16 cellular contexts compared by ENCODE assay signal in the genomic region with DNA sequence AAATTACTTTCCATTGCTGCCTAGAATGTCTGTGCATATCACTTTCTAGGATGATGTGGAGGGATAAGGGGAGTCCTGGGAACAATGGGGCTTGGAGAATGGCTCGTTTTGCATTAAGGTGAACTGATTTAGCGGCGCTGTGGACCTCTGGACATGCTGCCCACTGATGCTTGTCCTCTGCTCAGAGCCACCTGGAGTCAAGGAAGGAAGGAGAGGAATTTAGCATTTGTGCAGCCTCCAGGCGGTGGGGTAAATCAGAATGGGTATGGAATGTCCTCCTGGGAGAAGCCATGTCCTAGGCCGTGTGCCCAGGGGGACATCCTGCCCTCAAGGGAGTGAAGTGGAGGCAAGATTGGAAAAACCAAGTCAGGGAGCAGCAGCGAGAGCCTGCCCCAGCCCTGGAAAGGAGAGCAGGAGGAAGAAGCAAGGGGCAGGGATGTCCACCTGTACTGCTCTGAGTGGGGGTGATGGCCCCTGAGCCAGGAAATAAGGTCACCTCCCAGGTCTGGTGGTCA. TPM values are rescaled to one million over a fixed set of nuclear protein-coding genes. Genes with fewer than 3 reads are reported as not detected.
A peak's percentile ranks its signal among the peaks of the same experiment; 100 is the strongest.
DNase-seq lines count a peak whose midpoint lies in the region; ATAC-seq and TF ChIP-seq lines count a peak whose summit lies in the region.
"Had no signal": no experiment of that assay in that cellular context is flagged by ENCODE, and none has a peak within 500 bp of the region (broad histone marks: within the 10 kb centered on the region; RNA-seq: fewer than 3 reads in every experiment).

No MANE protein-coding gene starts in this region.

- no peaks in the 10 kb centered on the region for H3K36me3 Mint-ChIP-seq in neural progenitor cell
- H3K36me3 Mint-ChIP-seq in effector memory CD8-positive, alpha-beta T cell (ENCODE audit: insufficient read depth), result no peaks in the 10 kb centered on the region
- H3K36me3 Mint-ChIP-seq: CD4-positive, alpha-beta memory T cell had no signal

- H3K27ac Mint-ChIP-seq in neural progenitor cell, result peak overlapping the region; percentile 27
- no peak overlapping the region for H3K27ac Mint-ChIP-seq in effector memory CD8-positive, alpha-beta T cell
- H3K27ac Mint-ChIP-seq: CD4-positive, alpha-beta memory T cell had no signal

- no peak overlapping the region for H3K4me2 ChIP-seq in neural progenitor cell
- H3K4me2 ChIP-seq: A549 had no signal

- H3K4me3 ChIP-seq in coronary artery (no peak overlapping the region), neural progenitor cell (no peak overlapping the region)
- H3K4me3 ChIP-seq: A549 had no signal

- H3K27ac ChIP-seq in coronary artery (no peak overlapping the region), neural progenitor cell (no peak overlapping the region)
- H3K27ac ChIP-seq: A549, C4-2B, HL-60 had no signal

- H3K4me1 Mint-ChIP-seq in neural progenitor cell, result peaks cover 14% of the 10 kb centered on the region
- H3K4me1 Mint-ChIP-seq in effector memory CD8-positive, alpha-beta T cell (ENCODE audit: low read depth in 2 of 2), result no peaks in the 10 kb centered on the region
- H3K4me1 Mint-ChIP-seq: CD4-positive, alpha-beta memory T cell had no signal

- DNase-seq in coronary artery (ENCODE audit: low spot score) (peak; percentile 47), islet precursor cell (peak; percentile 37), neural progenitor cell (ENCODE audit: low spot score) (no peak), mesenteric fat pad (ENCODE audit: low spot score) (no peak), NCI-H748 treated with DMSO at 0.1 percent for 48 hours (lab: John Stamatoyannopoulos, UW) (no peak)
- DNase-seq in effector memory CD8-positive, alpha-beta T cell, result no peak
- DNase-seq: BE2C; CD4-positive, alpha-beta memory T cell; DMS153; DMS79 treated with DMSO at 0.1 percent for 48 hours; EL; GOT3; H9 had no signal

- no peaks in the 10 kb centered on the region for H3K9me3 ChIP-seq in neural progenitor cell (ENCODE audit: low read depth)
- H3K9me3 ChIP-seq: A549, BE2C had no signal

- peaks cover 5% of the 10 kb centered on the region for H3K27me3 Mint-ChIP-seq in neural progenitor cell (ENCODE audit: insufficient read depth, low read depth)
- peaks cover 20 to 53% of the 10 kb centered on the region in 2 donors for H3K27me3 Mint-ChIP-seq in effector memory CD8-positive, alpha-beta T cell

- no peaks in the 10 kb centered on the region for H3K4me1 ChIP-seq in neural progenitor cell
- H3K4me1 ChIP-seq: A549 had no signal

- H3K27me3 ChIP-seq in neural progenitor cell, result no peaks in the 10 kb centered on the region
- H3K27me3 ChIP-seq: BE2C had no signal

- H3K9me3 Mint-ChIP-seq in neural progenitor cell, result no peaks in the 10 kb centered on the region
- no peaks in the 10 kb centered on the region for H3K9me3 Mint-ChIP-seq in effector memory CD8-positive, alpha-beta T cell
- H3K9me3 Mint-ChIP-seq: CD4-positive, alpha-beta memory T cell; H9 had no signal

- no peaks in the 10 kb centered on the region for H4K20me1 ChIP-seq in neural progenitor cell (ENCODE audit: low read depth)

- no peak overlapping the region for H3K9ac ChIP-seq in neural progenitor cell

- no peaks in the 10 kb centered on the region for H3F3A ChIP-seq in neural progenitor cell (ENCODE audit: low read depth)

- H2AFZ ChIP-seq in neural progenitor cell (replicated peaks), result no peak overlapping the region

- no peak overlapping the region for H3K4me3 Mint-ChIP-seq in neural progenitor cell
- H3K4me3 Mint-ChIP-seq in effector memory CD8-positive, alpha-beta T cell, result no peak overlapping the region
- H3K4me3 Mint-ChIP-seq: CD4-positive, alpha-beta memory T cell; H9 had no signal

- ATAC-seq in effector memory CD8-positive, alpha-beta T cell (replicated peaks), result no peak
- ATAC-seq: A549 had no signal

- H3K79me2 ChIP-seq in neural progenitor cell (ENCODE audit: low read depth), result no peaks in the 10 kb centered on the region

- no peaks in the 10 kb centered on the region for H3K36me3 ChIP-seq in neural progenitor cell
- H3K36me3 ChIP-seq: BE2C had no signal

- TF ChIP-seq CTCF in coronary artery (IDR thresholded peaks at IDR 0.05) (no peak), neural progenitor cell (IDR thresholded peaks at IDR 0.05) (no peak)

RNA-seq across cellular contexts. Expression of gene KY, which starts 37.8 kb away (rescaled TPM):
- 0.09 TPM in 1 of 2 replicates, not detected in the other for total RNA-seq in neural progenitor cell (ENCODE audit: low replicate concordance)
- not detected for total RNA-seq in mesenteric fat pad
- total RNA-seq: CD4-positive, alpha-beta memory T cell; H9 had no signal

Comparison
In these comparisons a context has a peak if more than half of its experiments do, and no peak if none do; other contexts are left out.
1. DNase-seq: peak in coronary artery (single experiment) and islet precursor cell (single experiment); none in neural progenitor cell (single experiment), mesenteric fat pad (single experiment), effector memory CD8-positive, alpha-beta T cell (0 of 3) and NCI-H748 treated with DMSO at 0.1 percent for 48 hours (single experiment).